ENCODE assay signal across 10 cellular contexts in genomic region chr2:24721470-24721869, GRCh38.
A peak's percentile ranks its signal among the peaks of the same experiment; 100 is the strongest.
DNase-seq lines count a peak whose midpoint lies in the region; ATAC-seq and TF ChIP-seq lines count a peak whose summit lies in the region.
"Had no signal": no experiment of that assay in that cellular context is flagged by ENCODE, and none has a peak within 500 bp of the region (broad histone marks: within the 10 kb centered on the region; RNA-seq: fewer than 3 reads in every experiment).

No MANE protein-coding gene starts in this region.

- H3K4me1 Mint-ChIP-seq in immature natural killer cell: peaks cover 26 to 50% of the 10 kb centered on the region in 2 donors
- H3K4me1 Mint-ChIP-seq in stimulated activated effector memory CD8-positive, alpha-beta T cell treated with anti-CD3 and anti-CD28 coated beads, Interleukin-12 subunit alpha, Interleukin-12 subunit beta, amount 100 ng/mL, for 72 hours: peaks cover 8% of the 10 kb centered on the region
- H3K4me1 Mint-ChIP-seq: activated naive CD4-positive, alpha-beta T cell treated with anti-CD3 and anti-CD28 coated beads, Interleukin-2, amount 50 U/mL, for 24 hours had no signal

- ATAC-seq in IMR-90 (ENCODE audit: low read depth) (peak; percentile 78), GM18870 (IDR thresholded peaks at IDR 0.05; ENCODE audit: unreplicated experiment) (no peak), GM21423 (IDR thresholded peaks at IDR 0.05; ENCODE audit: unreplicated experiment) (no peak), GM18873 (IDR thresholded peaks at IDR 0.05; ENCODE audit: low FRiP score, unreplicated experiment) (no peak)
- no peak for ATAC-seq in stimulated activated effector memory CD8-positive, alpha-beta T cell treated with anti-CD3 and anti-CD28 coated beads, Interleukin-12 subunit alpha, Interleukin-12 subunit beta, amount 100 ng/mL, for 72 hours
- ATAC-seq: HCT116 had no signal

- no peak overlapping the region for H3K4ac ChIP-seq in IMR-90 (ENCODE audit: low read depth, low read length)

- CTCF ChIA-PET in IMR-90 (lab: Yijun Ruan, JAX): no interaction called here

- H3K9me3 ChIP-seq in IMR-90 (ENCODE audit: control insufficient read depth, insufficient read depth, low read length): no peaks in the 10 kb centered on the region

- no peak overlapping the region for H2BK15ac ChIP-seq in IMR-90 (ENCODE audit: low read depth, low read length)

- intact Hi-C loops in IMR-90 (cut with micrococcal nuclease): no loop called here

- H2BK20ac ChIP-seq in IMR-90 (ENCODE audit: low read depth, low read length): no peak overlapping the region

- H3K36me3 ChIP-seq in IMR-90 (ENCODE audit: control insufficient read depth, insufficient read depth, low read length): 0 out of 2 replicates have a peak, but pooled peaks cover 1% of the 10 kb centered on the region

- no peaks in the 10 kb centered on the region for H3K27me3 ChIP-seq in IMR-90 (ENCODE audit: control insufficient read depth, insufficient read depth, low read length)

- no peak overlapping the region for H3K27ac ChIP-seq in IMR-90 (ENCODE audit: insufficient read depth, low read length)

- no TSS peak for BruUV-seq in IMR-90 (replicated peaks; lab: Mats Ljungman, UMichigan)

- H4K91ac ChIP-seq in IMR-90 (ENCODE audit: insufficient read depth, low read depth, low read length): no peak overlapping the region

- TF ChIP-seq POLR2A in IMR-90 (IDR thresholded peaks at IDR 0.05; ENCODE audit: low read depth, low read length): no peak

- peak overlapping the region; percentile 44 to 77 (median 72) for H3K27ac Mint-ChIP-seq in immature natural killer cell
- peak overlapping the region; percentile 1 for H3K27ac Mint-ChIP-seq in stimulated activated effector memory CD8-positive, alpha-beta T cell treated with anti-CD3 and anti-CD28 coated beads, Interleukin-12 subunit alpha, Interleukin-12 subunit beta, amount 100 ng/mL, for 72 hours
- H3K27ac Mint-ChIP-seq: activated naive CD4-positive, alpha-beta T cell treated with anti-CD3 and anti-CD28 coated beads, Interleukin-2, amount 50 U/mL, for 24 hours had no signal

- no peak overlapping the region for H4K8ac ChIP-seq in IMR-90 (ENCODE audit: low read depth in 2 of 2, low read length in 2 of 2)

- H3K79me1 ChIP-seq in IMR-90 (ENCODE audit: low read depth in 1 of 2, low read length in 2 of 2): no peaks in the 10 kb centered on the region

- no peak overlapping the region for H3K23ac ChIP-seq in IMR-90 (ENCODE audit: low read depth, low read length)

- no peaks in the 10 kb centered on the region for H3K9me3 Mint-ChIP-seq in immature natural killer cell
- H3K9me3 Mint-ChIP-seq in stimulated activated effector memory CD8-positive, alpha-beta T cell treated with anti-CD3 and anti-CD28 coated beads, Interleukin-12 subunit alpha, Interleukin-12 subunit beta, amount 100 ng/mL, for 72 hours: no peaks in the 10 kb centered on the region

- H2AK5ac ChIP-seq in IMR-90 (ENCODE audit: low read depth, low read length): no peak overlapping the region

- peaks cover 17 to 28% (median 21%) of the 10 kb centered on the region in 3 donors for H3K36me3 Mint-ChIP-seq in immature natural killer cell
- H3K36me3 Mint-ChIP-seq in stimulated activated effector memory CD8-positive, alpha-beta T cell treated with anti-CD3 and anti-CD28 coated beads, Interleukin-12 subunit alpha, Interleukin-12 subunit beta, amount 100 ng/mL, for 72 hours: peaks cover 43% of the 10 kb centered on the region

- no peak overlapping the region for H2AFZ ChIP-seq in IMR-90 (replicated peaks; ENCODE audit: low read length, poor library complexity)

- no peak overlapping the region for H4K5ac ChIP-seq in IMR-90 (ENCODE audit: low read depth, low read length)

- H3K4me2 ChIP-seq in IMR-90 (ENCODE audit: low read depth, low read length): no peak overlapping the region

- no peak overlapping the region for H3K14ac ChIP-seq in IMR-90 (replicated peaks; ENCODE audit: low read depth, low read length)

- no peak overlapping the region for H3K18ac ChIP-seq in IMR-90 (ENCODE audit: low read depth, low read length)

- H3K4me1 ChIP-seq in IMR-90 (ENCODE audit: control insufficient read depth, insufficient read depth, low read length): peaks cover 2% of the 10 kb centered on the region; the same call in 1 of the 2 replicates

- peaks cover 0 to 5% (median 0%) of the 10 kb centered on the region in 3 donors for H3K27me3 Mint-ChIP-seq in immature natural killer cell (ENCODE audit: low read depth in 3 of 3)
- H3K27me3 Mint-ChIP-seq: activated naive CD4-positive, alpha-beta T cell treated with anti-CD3 and anti-CD28 coated beads, Interleukin-2, amount 50 U/mL, for 24 hours had no signal

- dilution Hi-C loops in IMR-90 (cut with HindIII; ENCODE audit: low sequenced_read_pairs, unreplicated experiment): no loop called here

- no peaks in the 10 kb centered on the region for H4K20me1 ChIP-seq in IMR-90 (ENCODE audit: insufficient read depth, low read length)

- POLR2A ChIA-PET in IMR-90 (lab: Charles Lee; ENCODE audit: unreplicated experiment): no interaction called here

- H3K4me3 Mint-ChIP-seq in immature natural killer cell: no peak overlapping the region
- H3K4me3 Mint-ChIP-seq in stimulated activated effector memory CD8-positive, alpha-beta T cell treated with anti-CD3 and anti-CD28 coated beads, Interleukin-12 subunit alpha, Interleukin-12 subunit beta, amount 100 ng/mL, for 72 hours: no peak overlapping the region
- H3K4me3 Mint-ChIP-seq: activated naive CD4-positive, alpha-beta T cell treated with anti-CD3 and anti-CD28 coated beads, Interleukin-2, amount 50 U/mL, for 24 hours had no signal

- TF ChIP-seq CTCF in IMR-90 (conservative IDR thresholded peaks at IDR 0.05; ENCODE audit: low read depth, low read length): no peak

- in situ Hi-C loops in IMR-90 (cut with MboI; ENCODE audit: low sequenced_read_pairs): no loop called here

- no peak overlapping the region for H3K56ac ChIP-seq in IMR-90 (ENCODE audit: extremely low read depth, insufficient read depth, low read length)

- H2BK120ac ChIP-seq in IMR-90 (ENCODE audit: low read depth, low read length): no peak overlapping the region

- no peak overlapping the region for H2AK9ac ChIP-seq in IMR-90 (replicated peaks; ENCODE audit: low read depth, low read length, poor library complexity)

- H2BK5ac ChIP-seq in IMR-90 (ENCODE audit: low read depth, low read length, poor library complexity, severe bottlenecking): no peak overlapping the region

- DNase-seq in COR-L47 (lab: John Stamatoyannopoulos, UW) (peak; percentile 80), IMR-90 (peak; percentile 93), astrocyte of the hippocampus (ENCODE audit: low read depth, low spot score) (peak; percentile 96), immature natural killer cell (no peak)
- no peak for DNase-seq in stimulated activated effector memory CD8-positive, alpha-beta T cell treated with anti-CD3 and anti-CD28 coated beads, Interleukin-12 subunit alpha, Interleukin-12 subunit beta, amount 100 ng/mL, for 72 hours (ENCODE audit: low spot score in 2 of 2)

- H3K4me3 ChIP-seq in IMR-90 (ENCODE audit: insufficient read depth, low read depth, low read length): no peak overlapping the region

- H3K9me1 ChIP-seq in IMR-90 (ENCODE audit: insufficient read depth, low read length): no peaks in the 10 kb centered on the region

- H3K9ac ChIP-seq in IMR-90 (ENCODE audit: low read depth, low read length): no peak overlapping the region

- no peak for TF ChIP-seq RAD21 in IMR-90 (IDR thresholded peaks at IDR 0.05; ENCODE audit: low read length)

TF ChIP-seq in IMR-90, 13 proteins besides CTCF, POLR2A, EP300 and RAD21:
- no peak for TF ChIP-seq NFE2L2 (IDR thresholded peaks at IDR 0.05; ENCODE audit: low read depth, low read length)
TF ChIP-seq in IMR-90: peak in this region for 0.

Comparison
In these comparisons a context has a peak if more than half of its experiments do, and no peak if none do; other contexts are left out.
1. DNase-seq: peak in COR-L47 (single experiment), IMR-90 (single experiment) and astrocyte of the hippocampus (single experiment); none in immature natural killer cell (0 of 3) and stimulated activated effector memory CD8-positive, alpha-beta T cell treated with anti-CD3 and anti-CD28 coated beads, Interleukin-12 subunit alpha, Interleukin-12 subunit beta, amount 100 ng/mL, for 72 hours (0 of 2).